ENCODE assay signal across 36 cellular contexts in genomic region chr10:101507828-101508227, GRCh38.
DNase-seq lines count a peak whose midpoint lies in the region; ATAC-seq, FAIRE-seq and TF ChIP-seq lines count a peak whose summit lies in the region.
"Had no signal": no experiment of that assay in that cellular context is flagged by ENCODE, and none has a peak within 500 bp of the region (broad histone marks: within the 10 kb centered on the region; RNA-seq: fewer than 3 reads in every experiment).

No MANE protein-coding gene starts in this region.

- H3K36me3 Mint-ChIP-seq in natural killer cell, result no peaks in the 10 kb centered on the region
- H3K36me3 Mint-ChIP-seq: CD14-positive monocyte had no signal

- peaks cover 7 to 15% of the 10 kb centered on the region in 2 donors for H3K4me1 Mint-ChIP-seq in natural killer cell
- H3K4me1 Mint-ChIP-seq: B cell, CD14-positive monocyte had no signal

- TF ChIP-seq CTCF in HEK293 (tag by site-specific recombination; IDR thresholded peaks at IDR 0.05) (no peak), endothelial cell of umbilical vein (IDR thresholded peaks at IDR 0.05; ENCODE audit: extremely low read depth in 1 of 2, insufficient read depth in 1 of 2, low read depth in 1 of 2, low read length in 2 of 2) (no peak), natural killer cell (IDR thresholded peaks at IDR 0.05) (no peak)

- DNase-seq in NCI-H69 (lab: John Stamatoyannopoulos, UW), result peak; percentile 36
- DNase-seq in endothelial cell of umbilical vein (ENCODE audit: low read depth, low spot score), result no peak
- no peak for DNase-seq in cortex of kidney (lab: John Stamatoyannopoulos, UW)
- DNase-seq in NCI-H446 treated with DMSO at 0.1 percent for 48 hours (lab: John Stamatoyannopoulos, UW), result no peak
- no peak for DNase-seq in natural killer cell
- DNase-seq: 8988T; ACHN; AML-193; BE2C; C1 segment of cervical spinal cord; Caco-2; Calu3; CD4-positive, alpha-beta memory T cell; CD4-positive, alpha-beta T cell; CD4-positive, CD25-positive, alpha-beta regulatory T cell; CD8-positive, alpha-beta memory T cell; CD8-positive, alpha-beta T cell; COR-L47; DMS 273 treated with DMSO at 0.1 percent for 48 hours; DMS153; DMS53; DMS79; DMS79 treated with DMSO at 0.1 percent for 48 hours; DND-41; EL had no signal

- H3K27ac ChIP-seq in HEK293 (ENCODE audit: extremely low read depth, low read depth, low read length) (no peak overlapping the region), endothelial cell of umbilical vein (ENCODE audit: insufficient read depth, low read depth, low read length) (no peak overlapping the region)
- H3K27ac ChIP-seq: 22Rv1; A549; BLaER1; BLaER1 treated with 17β-estradiol and CSF1 and Interleukin-3, amounts not matched to agents 10 nM and 100 nM; C4-2B had no signal

- H3K4me3 ChIP-seq in HEK293 (ENCODE audit: low read depth, low read length) (no peak overlapping the region), endothelial cell of umbilical vein (replicated peaks in 1 of 3; ENCODE audit: insufficient read depth in 1 of 3, low read depth in 1 of 3, low read length in 3 of 3) (no peak overlapping the region)
- H3K4me3 ChIP-seq: A549; BLaER1; BLaER1 treated with 17β-estradiol and CSF1 and Interleukin-3, amounts not matched to agents 10 nM and 100 nM had no signal

- H3K27me3 ChIP-seq in endothelial cell of umbilical vein (ENCODE audit: control insufficient read depth in 2 of 2, insufficient read depth in 2 of 2, low read length in 2 of 2), result no peaks in the 10 kb centered on the region
- H3K27me3 ChIP-seq: BE2C; BLaER1; BLaER1 treated with 17β-estradiol and CSF1 and Interleukin-3, amounts not matched to agents 10 nM and 100 nM had no signal

- no peaks in the 10 kb centered on the region for H3K9me1 ChIP-seq in endothelial cell of umbilical vein (replicated peaks; ENCODE audit: control insufficient read depth, extremely low read depth, insufficient read depth, low read length)

- H3K36me3 ChIP-seq in HEK293 (ENCODE audit: control insufficient read depth in 2 of 2, insufficient read depth in 1 of 2, low read length in 2 of 2) (no peaks in the 10 kb centered on the region), endothelial cell of umbilical vein (ENCODE audit: control insufficient read depth in 2 of 2, extremely low read depth in 1 of 2, insufficient read depth in 2 of 2, low read length in 2 of 2) (no peaks in the 10 kb centered on the region)
- H3K36me3 ChIP-seq: BE2C; BLaER1; BLaER1 treated with 17β-estradiol and CSF1 and Interleukin-3, amounts not matched to agents 10 nM and 100 nM had no signal

- no peak overlapping the region for H3K4me3 Mint-ChIP-seq in natural killer cell
- H3K4me3 Mint-ChIP-seq: B cell; CD14-positive monocyte; CD4-positive, alpha-beta memory T cell; CD4-positive, alpha-beta T cell; CD4-positive, CD25-positive, alpha-beta regulatory T cell; CD8-positive, alpha-beta memory T cell; CD8-positive, alpha-beta T cell had no signal

- H4K20me1 ChIP-seq in endothelial cell of umbilical vein (replicated peaks; ENCODE audit: control insufficient read depth, extremely low read depth, insufficient read depth, low read length), result peaks cover 3% of the 10 kb centered on the region

- CTCF ChIA-PET in HEK293 (lab: Yijun Ruan, JAX) (interaction anchor here (1.0 to 1.7 kb wide), 4 partner anchors 11 to 294 kb away, joined by 3 to 10 read pairs (median 5); no protein-coding TSS in a partner anchor), endothelial cell of umbilical vein (lab: Charles Lee) (interaction anchor here (0.9 to 1.9 kb wide), 4 partner anchors 12 to 244 kb away, joined by 3 to 11 read pairs (median 4); no protein-coding TSS in a partner anchor)

- POLR2A ChIA-PET in HEK293 (lab: Yijun Ruan, JAX) (no interaction called here), endothelial cell of umbilical vein (lab: Charles Lee) (no interaction called here)

- H3K9me3 Mint-ChIP-seq in natural killer cell, result no peaks in the 10 kb centered on the region
- H3K9me3 Mint-ChIP-seq: CD14-positive monocyte; CD4-positive, alpha-beta memory T cell; CD4-positive, alpha-beta T cell; CD8-positive, alpha-beta memory T cell; CD8-positive, alpha-beta T cell had no signal

- peak; percentile 72 for FAIRE-seq in G401.6 (lab: Jason Lieb, UNC)
- FAIRE-seq in endothelial cell of umbilical vein (lab: Jason Lieb, UNC), result peak; percentile 66
- FAIRE-seq: A204.1, A549 had no signal

- H3K4me2 ChIP-seq in endothelial cell of umbilical vein (ENCODE audit: insufficient read depth, low read length), result no peak overlapping the region
- H3K4me2 ChIP-seq: A549; BLaER1; BLaER1 treated with 17β-estradiol and CSF1 and Interleukin-3, amounts not matched to agents 10 nM and 100 nM had no signal

- ATAC-seq in natural killer cell (no peak), GM21786 (IDR thresholded peaks at IDR 0.05; ENCODE audit: unreplicated experiment) (no peak)
- ATAC-seq: A549; CD8-positive, alpha-beta T cell had no signal

- H2AFZ ChIP-seq in endothelial cell of umbilical vein (ENCODE audit: low read depth, low read length), result no peak overlapping the region

- no TSS peak for BruUV-seq in endothelial cell of umbilical vein (replicated peaks; lab: Mats Ljungman, UMichigan)

- no peak overlapping the region for H3K27ac Mint-ChIP-seq in natural killer cell
- H3K27ac Mint-ChIP-seq: B cell; CD14-positive monocyte; CD4-positive, alpha-beta memory T cell; CD4-positive, alpha-beta T cell; CD4-positive, CD25-positive, alpha-beta regulatory T cell; CD8-positive, alpha-beta memory T cell; CD8-positive, alpha-beta T cell had no signal

- no peaks in the 10 kb centered on the region for H3K79me2 ChIP-seq in endothelial cell of umbilical vein (ENCODE audit: control insufficient read depth, insufficient read depth, low read length)

- dilution Hi-C loops in endothelial cell of umbilical vein (cut with MboI; ENCODE audit: extremely low pct_ligation_motif_present, low sequenced_read_pairs), result no loop called here

- H3K4me1 ChIP-seq in HEK293 (ENCODE audit: control insufficient read depth, insufficient read depth, low read length) (peaks cover 19% of the 10 kb centered on the region), endothelial cell of umbilical vein (ENCODE audit: control insufficient read depth, extremely low read depth, insufficient read depth, low read length) (no peaks in the 10 kb centered on the region)
- H3K4me1 ChIP-seq: A549; BLaER1; BLaER1 treated with 17β-estradiol and CSF1 and Interleukin-3, amounts not matched to agents 10 nM and 100 nM; Caco-2 had no signal

- intact Hi-C loops in endothelial cell of umbilical vein (cut with micrococcal nuclease), result no loop called here
- intact Hi-C loops in natural killer cell (cut with micrococcal nuclease), result no loop called here

- H3K9me3 ChIP-seq in HEK293 (ENCODE audit: control insufficient read depth, insufficient read depth, low read depth, low read length), result no peaks in the 10 kb centered on the region
- no peaks in the 10 kb centered on the region for H3K9me3 ChIP-seq in endothelial cell of umbilical vein (replicated peaks; ENCODE audit: control insufficient read depth, insufficient read depth, low read length)
- H3K9me3 ChIP-seq: A549, BE2C, BLaER1, Caco-2 had no signal

- no peaks in the 10 kb centered on the region for H3K27me3 Mint-ChIP-seq in natural killer cell (ENCODE audit: low read depth in 2 of 2)
- H3K27me3 Mint-ChIP-seq: B cell; CD4-positive, alpha-beta memory T cell; CD4-positive, alpha-beta T cell; CD4-positive, CD25-positive, alpha-beta regulatory T cell had no signal

- no peak overlapping the region for H3K9ac ChIP-seq in endothelial cell of umbilical vein (replicated peaks; ENCODE audit: extremely low read depth, insufficient read depth, low read length)
- H3K9ac ChIP-seq: BLaER1; BLaER1 treated with 17β-estradiol and CSF1 and Interleukin-3, amounts not matched to agents 10 nM and 100 nM had no signal

- TF ChIP-seq POLR2A in endothelial cell of umbilical vein (IDR thresholded peaks at IDR 0.05; ENCODE audit: low read depth, low read length), result no peak

TF ChIP-seq in HEK293, 187 proteins besides CTCF, POLR2A, EP300 and RAD21 (continues in another document):
- TF ChIP-seq SALL2 (tag by site-specific recombination; IDR thresholded peaks at IDR 0.05; ENCODE audit: borderline replicate concordance), result no peak
- TF ChIP-seq IKZF3 (tag by site-specific recombination; IDR thresholded peaks at IDR 0.05), result no peak
- no peak for TF ChIP-seq ZNF121 (tag by site-specific recombination; IDR thresholded peaks at IDR 0.05)
- TF ChIP-seq GLIS1 (tag by site-specific recombination; IDR thresholded peaks at IDR 0.05), result peak; percentile 82
- TF ChIP-seq ZEB2 (tag by site-specific recombination; IDR thresholded peaks at IDR 0.05), result no peak
- no peak for TF ChIP-seq ZNF580 (tag by site-specific recombination; IDR thresholded peaks at IDR 0.05)
- TF ChIP-seq ZNF600 (tag by site-specific recombination; IDR thresholded peaks at IDR 0.05), result no peak
- TF ChIP-seq SP7 (tag by site-specific recombination; IDR thresholded peaks at IDR 0.05), result no peak
- no peak for TF ChIP-seq ZNF660 (tag by site-specific recombination; IDR thresholded peaks at IDR 0.05)

TF ChIP-seq in endothelial cell of umbilical vein, 7 proteins besides CTCF, POLR2A, EP300 and RAD21:
- TF ChIP-seq EZH2 (IDR thresholded peaks at IDR 0.05; ENCODE audit: borderline replicate concordance, low read depth, low read length, severe bottlenecking) (no peak), FOS (IDR thresholded peaks at IDR 0.05; ENCODE audit: borderline replicate concordance, insufficient read depth, low read length) (no peak), MYC (IDR thresholded peaks at IDR 0.05; ENCODE audit: low read depth, low read length) (no peak), GATA2 (IDR thresholded peaks at IDR 0.05; ENCODE audit: insufficient read depth, insufficient read length, low read depth, low read length) (no peak), MAX (IDR thresholded peaks at IDR 0.05; ENCODE audit: insufficient read depth, insufficient read length) (no peak), JUN (IDR thresholded peaks at IDR 0.05; ENCODE audit: borderline replicate concordance, insufficient read depth, insufficient read length, low read depth) (no peak), POLR2AphosphoS5 (IDR thresholded peaks at IDR 0.05; ENCODE audit: insufficient read depth, low read depth, low read length) (no peak)
